ENCODE assay signal across 7 cellular contexts in the genomic region with DNA sequence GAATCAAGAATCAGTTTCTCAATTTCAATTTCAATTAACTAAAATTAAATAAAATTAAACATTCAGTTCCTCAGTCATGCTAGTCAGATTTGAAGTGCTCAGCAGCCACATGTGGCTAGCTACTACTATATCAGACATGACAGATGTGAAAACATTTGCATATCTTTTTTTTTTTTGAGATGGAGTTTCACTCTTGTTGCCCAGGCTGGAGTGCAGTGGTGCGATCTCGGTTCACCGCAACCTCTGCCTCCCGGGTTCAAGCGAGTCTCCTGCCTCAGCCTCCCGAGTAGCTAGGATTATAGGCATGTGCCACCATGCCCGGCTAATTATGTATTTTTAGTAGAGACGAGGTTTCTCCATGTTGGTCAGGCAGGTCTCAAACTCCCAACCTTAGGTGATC. TPM values are rescaled to one million over a fixed set of nuclear protein-coding genes. Genes with fewer than 3 reads are reported as not detected.
DNase-seq lines count a peak whose midpoint lies in the region; ATAC-seq and TF ChIP-seq lines count a peak whose summit lies in the region.
"Not testable (repeated sequence)": the region's sequence is repeated elsewhere in the genome, so short reads cannot be mapped to it uniquely, and the experiment has no call there.

No MANE protein-coding gene starts in this region.

- not testable (repeated sequence) for TF ChIP-seq CTCF in OCI-LY7 (conservative IDR thresholded peaks at IDR 0.05; ENCODE audit: low read length)

- H3K4me3 ChIP-seq in OCI-LY7 (ENCODE audit: low read depth, low read length, poor library complexity, severe bottlenecking) = peak overlapping the region; percentile 50

- DNase-seq in OCI-LY7 (ENCODE audit: low spot score) = peak; percentile 75

- H2AFZ ChIP-seq in OCI-LY7 (ENCODE audit: low read length) = peak overlapping the region; percentile 58; the same call in 1 of the 2 replicates

- peak overlapping the region; percentile 86 for H3K4me2 ChIP-seq in OCI-LY7 (ENCODE audit: low read length)

- ATAC-seq in GM18519 (IDR thresholded peaks at IDR 0.05; ENCODE audit: low FRiP score, unreplicated experiment) (peak; percentile 65), GM19351 (IDR thresholded peaks at IDR 0.05; ENCODE audit: unreplicated experiment) (peak; percentile 66), GM21526 (IDR thresholded peaks at IDR 0.05; ENCODE audit: low FRiP score, unreplicated experiment) (peak; percentile 60), HG02759 (IDR thresholded peaks at IDR 0.05; ENCODE audit: unreplicated experiment) (peak; percentile 73), HG03095 (IDR thresholded peaks at IDR 0.05; ENCODE audit: unreplicated experiment) (peak; percentile 62), HG03457 (IDR thresholded peaks at IDR 0.05; ENCODE audit: unreplicated experiment) (peak; percentile 66)

- H3K4me1 ChIP-seq in OCI-LY7 (ENCODE audit: insufficient read depth, low read length, poor library complexity, severe bottlenecking) = peaks cover 63% of the 10 kb centered on the region

- not testable (repeated sequence) for H3K9me3 ChIP-seq in OCI-LY7 (ENCODE audit: low read length)

- intact Hi-C loops in OCI-LY7 (cut with micrococcal nuclease; ENCODE audit: unreplicated experiment) = not testable (repeated sequence)

- not testable (repeated sequence) for H3K9me2 ChIP-seq in OCI-LY7 (ENCODE audit: insufficient read depth, low read length)

- not testable (repeated sequence) for H3K36me3 ChIP-seq in OCI-LY7 (ENCODE audit: insufficient read depth, low read length)

- BruUV-seq in OCI-LY7 (replicated peaks; lab: Mats Ljungman, UMichigan) = not testable (repeated sequence)

- not testable (repeated sequence) for H3K79me2 ChIP-seq in OCI-LY7 (ENCODE audit: insufficient read depth, low read depth, low read length)

- peak overlapping the region; percentile 96 for H3K27ac ChIP-seq in OCI-LY7 (ENCODE audit: low read depth, low read length, poor library complexity, severe bottlenecking)

- POLR2A ChIA-PET in OCI-LY7 (lab: Charles Lee) = interaction anchor here (0.6 to 4.8 kb wide), 15 partner anchors 8 to 522 kb away, joined by 3 to 57 read pairs (median 6); a partner anchor contains a TSS

- H4K20me1 ChIP-seq in OCI-LY7 (ENCODE audit: insufficient read depth, low read length) = not testable (repeated sequence)

- CTCF ChIA-PET in OCI-LY7 (lab: Charles Lee; ENCODE audit: unreplicated experiment) = interaction anchor here (1.2 to 3.4 kb wide), 3 partner anchors 9 to 46 kb away, joined by 5 to 17 read pairs (median 5); a partner anchor contains a TSS

RNA-seq across cellular contexts. Expression of a gene that starts 10.2 kb away (rescaled TPM):
- 144 and 180 TPM in 2 replicates for total RNA-seq in OCI-LY7 (2014; rRNA removed; shearing (Covaris generic))
- 302 TPM in 2 replicates for total RNA-seq in OCI-LY7 (2022)

Comparison
In these comparisons a context has a peak if more than half of its experiments do, and no peak if none do; other contexts are left out.
1. Peak in every context shown above with its lines: DNase-seq, ATAC-seq, H3K4me3 ChIP-seq and H3K27ac ChIP-seq.